Comparison of ENCODE assay signal across 1 cellular context in genomic region chr11:2892215-2893020, GRCh38.
TF ChIP-seq lines count a peak whose summit lies in the region.

No MANE protein-coding gene starts in this region.

TF ChIP-seq in IMR-90, 13 proteins besides CTCF, POLR2A, EP300 and RAD21 (continued from another document):
- no peak for TF ChIP-seq USF2 (IDR thresholded peaks at IDR 0.05; ENCODE audit: low read depth, low read length)
- TF ChIP-seq MAFK (IDR thresholded peaks at IDR 0.05; ENCODE audit: low read depth, low read length) = no peak
- no peak for TF ChIP-seq MXI1 (IDR thresholded peaks at IDR 0.05; ENCODE audit: borderline replicate concordance, low read depth, low read length)
- TF ChIP-seq MAZ (IDR thresholded peaks at IDR 0.05; ENCODE audit: borderline replicate concordance, low read depth, low read length) = peak; percentile 70; the same call in 1 of the 2 replicates
- no peak for TF ChIP-seq CHD1 (IDR thresholded peaks at IDR 0.05; ENCODE audit: low read depth, low read length)
- peak; percentile 75 for TF ChIP-seq SMC3 (IDR thresholded peaks at IDR 0.05; ENCODE audit: low read depth, low read length)
- no peak for TF ChIP-seq RFX5 (IDR thresholded peaks at IDR 0.05; ENCODE audit: low read depth, low read length)
- no peak for TF ChIP-seq NFE2L2 (IDR thresholded peaks at IDR 0.05; ENCODE audit: low read depth, low read length)
- no peak for TF ChIP-seq BHLHE40 (IDR thresholded peaks at IDR 0.05; ENCODE audit: low read depth, low read length)
- no peak for TF ChIP-seq FOS (IDR thresholded peaks at IDR 0.05; ENCODE audit: low read depth, low read length)
- no peak for TF ChIP-seq ELK1 (IDR thresholded peaks at IDR 0.05; ENCODE audit: borderline replicate concordance, low read depth, low read length)
